9 cellular contexts compared by ENCODE assay signal in the genomic region with DNA sequence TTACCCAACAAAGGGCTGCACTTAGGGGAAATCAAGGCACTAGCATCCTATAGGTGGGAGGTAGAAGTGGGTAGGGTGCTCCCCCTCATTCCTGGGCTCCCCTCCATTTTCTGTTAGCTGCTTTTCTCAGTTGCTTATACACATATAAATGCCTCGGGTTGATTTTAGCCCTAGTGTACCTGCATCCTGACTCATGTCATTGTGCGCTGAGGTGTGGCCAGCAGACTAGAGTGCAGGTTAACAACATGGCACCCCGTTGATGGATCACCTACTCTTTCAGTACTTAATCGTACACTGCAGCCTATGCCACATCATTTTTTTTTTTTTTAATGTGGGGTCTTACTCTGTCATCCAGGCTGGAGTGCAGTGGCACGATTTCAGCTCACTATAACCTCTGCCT.
"Had no signal": no experiment of that assay in that cellular context is flagged by ENCODE, and none has a peak within 500 bp of the region (broad histone marks: within the 10 kb centered on the region; RNA-seq: fewer than 3 reads in every experiment).

No MANE protein-coding gene starts in this region.

- ATAC-seq: activated CD8-positive, alpha-beta T cell treated with anti-CD3 and anti-CD28 coated beads, Interleukin-2, amount 10 ng/mL, durations not matched to agents 7 days and 5 days; gastrocnemius medialis; left ventricle myocardium superior; WTC11 had no signal

- H3K36me3 Mint-ChIP-seq: mesothelial cell of epicardium had no signal

- H3K4me3 Mint-ChIP-seq: activated CD8-positive, alpha-beta T cell treated with anti-CD3 and anti-CD28 coated beads, Interleukin-2, amount 10 ng/mL, durations not matched to agents 7 days and 5 days; mesothelial cell of epicardium; WTC11 had no signal

- DNase-seq: activated CD8-positive, alpha-beta memory T cell treated with anti-CD3 and anti-CD28 coated beads, Interleukin-2, amount 50 U/mL, for 48 hours; activated CD8-positive, alpha-beta T cell treated with anti-CD3 and anti-CD28 coated beads, Interleukin-2, amount 10 ng/mL, durations not matched to agents 7 days and 5 days; activated effector memory CD4-positive, alpha-beta T cell treated with anti-CD3 and anti-CD28 coated beads, Interleukin-2, amount 50 U/mL, for 16 hours; gastrocnemius medialis; left ventricle myocardium superior; SK-N-SH; thyroid gland had no signal

- H3K27ac Mint-ChIP-seq: WTC11 had no signal
